ENCODE assay signal across 19 cellular contexts in the genomic region with DNA sequence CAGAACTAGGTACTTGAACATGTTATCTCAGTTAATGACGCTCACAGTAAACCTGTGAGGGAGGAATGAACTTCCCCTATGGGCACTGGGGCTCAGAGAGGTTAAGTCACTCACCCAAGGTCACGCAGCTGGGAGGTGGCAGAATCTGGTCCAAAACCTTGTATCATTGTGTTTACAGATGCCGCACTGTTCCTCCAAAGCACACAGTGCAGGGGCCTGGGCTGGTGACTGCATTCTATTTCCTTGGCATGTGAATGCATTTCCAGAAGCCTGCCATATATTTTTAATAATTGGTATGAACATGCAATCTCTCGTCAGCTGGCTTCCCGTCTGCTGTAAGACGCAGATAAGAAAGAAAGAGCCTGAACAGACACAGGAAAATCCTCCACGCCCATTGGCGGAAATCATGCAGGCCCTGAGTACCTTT.
"Had no signal": no experiment of that assay in that cellular context is flagged by ENCODE, and none has a peak within 500 bp of the region (broad histone marks: within the 10 kb centered on the region; RNA-seq: fewer than 3 reads in every experiment).

No MANE protein-coding gene starts in this region.

- H3K27ac ChIP-seq: breast epithelium, esophagus squamous epithelium, foreskin keratinocyte, pancreas, thoracic aorta, upper lobe of right lung had no signal

- FAIRE-seq: astrocyte, keratinocyte, pancreas had no signal

- DNase-seq: activated CD4-positive, alpha-beta T cell treated with anti-CD3 and anti-CD28 coated beads, Interleukin-2, amount 50 U/mL, for 1 hour; activated effector memory CD4-positive, alpha-beta T cell treated with anti-CD3 and anti-CD28 coated beads, Interleukin-2, amount 50 U/mL, for 16 hours; activated T-cell treated with anti-CD3 and anti-CD28 coated beads, Interleukin-2, amount 50 U/mL, for 72 hours; cerebellar nuclear complex; cortex of kidney; effector CD4-positive, alpha-beta T cell; esophagus squamous epithelium; foreskin keratinocyte; glutamatergic neuron; natural killer cell; pancreas; stimulated activated naive B cell treated with anti-CD40 and anti-IgM and Interleukin-4, amounts not matched to agents 10 μg/mL and 1 μg/mL and 100 μg/mL, for 72 hours; upper lobe of right lung had no signal

- H3K4me3 ChIP-seq: breast epithelium, esophagus squamous epithelium, lung, pancreas, smooth muscle cell, thoracic aorta, upper lobe of right lung had no signal
